Comparison of ENCODE assay signal across 8 cellular contexts in the genomic region with DNA sequence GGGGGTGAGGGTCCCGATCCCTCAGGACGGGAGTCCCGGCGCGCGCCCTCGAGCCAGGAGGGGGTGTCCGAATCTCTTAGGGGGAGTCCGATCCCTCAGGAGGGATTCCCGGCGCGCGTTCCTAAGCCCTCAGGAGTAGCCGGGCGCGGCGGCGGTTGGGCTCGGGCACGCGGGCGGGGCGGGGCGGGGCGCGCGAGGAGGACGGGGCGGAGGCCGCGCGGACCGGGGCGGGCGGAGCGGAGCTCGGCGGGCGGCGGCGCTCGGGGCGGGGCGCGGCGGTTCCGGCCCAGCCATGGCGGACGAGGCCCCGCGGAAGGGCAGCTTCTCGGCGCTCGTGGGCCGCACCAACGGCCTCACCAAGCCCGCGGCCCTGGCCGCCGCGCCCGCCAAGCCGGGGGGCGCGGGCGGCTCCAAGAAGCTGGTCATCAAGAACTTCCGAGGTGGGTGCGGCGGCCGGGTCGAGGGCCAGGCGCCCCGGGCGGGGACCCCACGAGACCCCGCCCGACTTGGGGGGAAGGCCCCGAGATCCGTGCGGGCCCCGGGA. TPM values are rescaled to one million over a fixed set of nuclear protein-coding genes. Genes with fewer than 3 reads are reported as not detected.
DNase-seq lines count a peak whose midpoint lies in the region; ATAC-seq and TF ChIP-seq lines count a peak whose summit lies in the region.

A gene (plus strand): TSS at position 278 of the 544 bp plus-strand sequence. CDS start 15 bp downstream, at position 293.

- H3K27me3 ChIP-seq in ACC112 (ENCODE audit: insufficient read depth, low read length) = no peaks in the 10 kb centered on the region
- no peaks in the 10 kb centered on the region for H3K27me3 ChIP-seq in dorsolateral prefrontal cortex

- WGBS in lower leg skin, 2 donors = 0% methylated on average over 2 to 44 of the region's 81 CpGs

- peak within 1 kb of the TSS; percentile 72 for H2AFZ ChIP-seq in ACC112 (ENCODE audit: low read length, unreplicated experiment)

- H3K4me3 ChIP-seq in ACC112 (ENCODE audit: low read depth, low read length) (peak within 1 kb of the TSS; percentile 85), dorsolateral prefrontal cortex (peak within 1 kb of the TSS; percentile 68 to 100 (median 94)), lower leg skin (ENCODE audit: low read depth, poor library complexity, severe bottlenecking) (peak within 1 kb of the TSS; percentile 93)

- TF ChIP-seq CTCF in dorsolateral prefrontal cortex (IDR thresholded peaks at IDR 0.05 in 54 of 56, conservative IDR thresholded peaks at IDR 0.05 in 2 of 56; ENCODE audit: low read depth in 1 of 56, partially characterized antibody in 56 of 56) (no peak), lower leg skin (IDR thresholded peaks at IDR 0.05) (no peak)

- peaks cover 90% of the 10 kb centered on the region for H3K79me2 ChIP-seq in ACC112 (ENCODE audit: control insufficient read depth, insufficient read depth, low read length, unreplicated experiment)

- 0 out of 2 replicates have a peak, but pooled peaks cover 3% of the 10 kb centered on the region for H3K36me3 ChIP-seq in ACC112 (ENCODE audit: insufficient read depth, low read length)

- H3K27ac ChIP-seq in ACC112 (ENCODE audit: low read depth, low read length) (peak within 1 kb of the TSS; percentile 89), dorsolateral prefrontal cortex (peak within 1 kb of the TSS; percentile 88 to 100 (median 98))

- DNase-seq in NCI-H2196 treated with DMSO at 0.1 percent for 48 hours (lab: John Stamatoyannopoulos, UW; ENCODE audit: unreplicated experiment) (peak; percentile 15), dorsolateral prefrontal cortex (peak in 9 of 10 donors; percentile 53 to 84 (median 70)), lower leg skin (ENCODE audit: low spot score in 2 of 2) (peak; percentile 72 to 96)
- peak; percentile 60 to 63 for DNase-seq in activated CD4-positive, alpha-beta T cell treated with anti-CD3 and anti-CD28 coated beads, Interleukin-2, amount 50 U/mL, for 24 hours (ENCODE audit: low read depth in 1 of 2, low spot score in 1 of 2)
- DNase-seq in stimulated activated CD4-positive, alpha-beta T cell treated with anti-CD3 and anti-CD28 coated beads, TNF-alpha, amount 100 ng/mL, for 1 hour (ENCODE audit: low read depth in 3 of 3, low spot score in 1 of 3) = peak; percentile 38 to 64 (median 51)

- H3K4me1 ChIP-seq in ACC112 (ENCODE audit: control insufficient read depth, insufficient read depth, low read length, unreplicated experiment) = peaks cover 39% of the 10 kb centered on the region

- no peak for TF ChIP-seq POLR2A in lower leg skin (IDR thresholded peaks at IDR 0.05)

- intact Hi-C loops in dorsolateral prefrontal cortex (cut with DNase I) (loop anchor here (2.0 to 10.0 kb wide), 6 partner anchors 55 to 283 kb away; a partner anchor contains a TSS), lower leg skin (cut with DNase I; ENCODE audit: low total_unique reads) (loop anchor here (10.0 kb wide), 1 partner anchor 155 kb away; a partner anchor contains a TSS)

- peak; percentile 47 for ATAC-seq in GM18511 (IDR thresholded peaks at IDR 0.05; ENCODE audit: unreplicated experiment)
- ATAC-seq in HG02981 (IDR thresholded peaks at IDR 0.05; ENCODE audit: unreplicated experiment) = peak; percentile 30

RNA-seq across cellular contexts. Expression of the gene that starts here (rescaled TPM):
- 10 to 100 TPM; 32.7 to 59.3 (median 45.6) TPM for total RNA-seq in dorsolateral prefrontal cortex
- total RNA-seq in lower leg skin = 100 to 1,000 TPM in 3 of 4 donors, 10 to 100 TPM in 1; 80.7 to 146 (median 105) TPM

Comparison
In these comparisons a context has a peak if more than half of its experiments do, and no peak if none do; other contexts are left out.
1. Peak in every context shown above with its lines: DNase-seq, ATAC-seq, H3K4me3 ChIP-seq and H3K27ac ChIP-seq.
2. DNase-seq: peak in every context shown above with its lines; median percentile 84 in lower leg skin; 70 in dorsolateral prefrontal cortex; 62 in activated CD4-positive, alpha-beta T cell treated with anti-CD3 and anti-CD28 coated beads, Interleukin-2, amount 50 U/mL, for 24 hours; 51 in stimulated activated CD4-positive, alpha-beta T cell treated with anti-CD3 and anti-CD28 coated beads, TNF-alpha, amount 100 ng/mL, for 1 hour; 15 in NCI-H2196 treated with DMSO at 0.1 percent for 48 hours.